34 cellular contexts compared by ENCODE assay signal in the genomic region with DNA sequence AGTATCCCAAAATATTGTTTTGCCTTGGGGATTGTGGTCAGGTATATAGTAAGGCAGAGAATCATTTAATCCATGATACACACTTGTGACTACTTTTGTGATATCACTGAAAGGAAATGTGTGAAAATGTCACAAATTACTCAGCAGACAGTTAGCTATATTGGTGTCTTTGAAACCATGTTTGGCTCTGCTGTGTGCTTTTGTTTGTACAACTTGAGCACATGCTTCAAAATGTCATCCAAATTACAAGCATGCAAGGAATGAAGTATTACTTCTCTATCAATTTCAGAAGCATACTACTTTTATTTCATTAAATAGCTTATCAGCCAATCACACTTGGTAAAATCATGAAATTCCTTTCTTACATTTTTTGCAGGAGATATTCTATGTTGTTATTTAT.
DNase-seq lines count a peak whose midpoint lies in the region; ATAC-seq, FAIRE-seq and TF ChIP-seq lines count a peak whose summit lies in the region.
"Had no signal": no experiment of that assay in that cellular context is flagged by ENCODE, and none has a peak within 500 bp of the region (broad histone marks: within the 10 kb centered on the region; RNA-seq: fewer than 3 reads in every experiment).

No MANE protein-coding gene starts in this region.

- H3K4me3 ChIP-seq in AG10803 (ENCODE audit: low read length) (no peak overlapping the region), left lung (no peak overlapping the region), mammary epithelial cell (replicated peaks in 1 of 3; ENCODE audit: insufficient read depth in 1 of 3, low read depth in 2 of 3, low read length in 3 of 3) (no peak overlapping the region)
- H3K4me3 ChIP-seq: esophagus muscularis mucosa, mucosa of descending colon, SJSA1, upper lobe of right lung had no signal

- H3K36me3 Mint-ChIP-seq in brain: no peaks in the 10 kb centered on the region
- H3K36me3 Mint-ChIP-seq: activated naive CD8-positive, alpha-beta T cell treated with anti-CD3 and anti-CD28 coated beads, Interleukin-2, amount 10 ng/mL, durations not matched to agents 7 days and 5 days; CD4-positive, CD25-positive, alpha-beta regulatory T cell; natural killer cell treated with Interleukin-12 subunit alpha and Interleukin-12 subunit beta and Interleukin-15 and Interleukin-18, amount 100 ng/mL, for 72 hours; stimulated activated naive B cell treated with anti-CD40 and anti-IgM and Interleukin-4, amounts not matched to agents 10 μg/mL and 1 μg/mL and 100 μg/mL, for 72 hours had no signal

- FAIRE-seq in H54 (lab: Jason Lieb, UNC): peak; percentile 6
- FAIRE-seq: A204.1, frontal cortex, H1 had no signal

- H3K79me2 ChIP-seq in mammary epithelial cell (ENCODE audit: insufficient read depth, low read length): no peaks in the 10 kb centered on the region

- H3K27ac ChIP-seq in left lung (no peak overlapping the region), mammary epithelial cell (ENCODE audit: insufficient read depth, low read depth, low read length) (no peak overlapping the region)
- H3K27ac ChIP-seq: esophagus muscularis mucosa, KMS-11, SJSA1, upper lobe of right lung had no signal

- no peak for TF ChIP-seq CTCF in AG10803 (conservative IDR thresholded peaks at IDR 0.05; ENCODE audit: low read length)
- TF ChIP-seq CTCF in brain (conservative IDR thresholded peaks at IDR 0.05): no peak
- TF ChIP-seq CTCF in left lung (IDR thresholded peaks at IDR 0.05): no peak
- no peak for TF ChIP-seq CTCF in mammary epithelial cell (conservative IDR thresholded peaks at IDR 0.05 in 1 of 2, IDR thresholded peaks at IDR 0.05 in 1 of 2; ENCODE audit: extremely low read depth in 1 of 2, insufficient read depth in 1 of 2, low read depth in 1 of 2, low read length in 2 of 2)

- no peaks in the 10 kb centered on the region for H3K4me1 ChIP-seq in left lung
- H3K4me1 ChIP-seq in mammary epithelial cell (ENCODE audit: insufficient read depth, low read length): no peaks in the 10 kb centered on the region
- H3K4me1 ChIP-seq: SJSA1 had no signal

- peak overlapping the region in 4 of 5 experiments; percentile 2 to 97 (median 74) for H3K27ac Mint-ChIP-seq in brain
- H3K27ac Mint-ChIP-seq: activated naive CD8-positive, alpha-beta T cell treated with anti-CD3 and anti-CD28 coated beads, Interleukin-2, amount 10 ng/mL, durations not matched to agents 7 days and 5 days; CD4-positive, CD25-positive, alpha-beta regulatory T cell; natural killer cell treated with Interleukin-12 subunit alpha and Interleukin-12 subunit beta and Interleukin-15 and Interleukin-18, amount 100 ng/mL, for 72 hours; stimulated activated naive B cell treated with anti-CD40 and anti-IgM and Interleukin-4, amounts not matched to agents 10 μg/mL and 1 μg/mL and 100 μg/mL, for 72 hours; T-helper 1 cell treated with Interleukin-12 subunit alpha and Interleukin-12 subunit beta and Interleukin-4 antibody, amounts not matched to agents 30 μg/mL and 1 μg/mL, for 36 hours had no signal

- H3K9ac ChIP-seq in mammary epithelial cell (ENCODE audit: insufficient read depth, low read length): no peak overlapping the region
- H3K9ac ChIP-seq: KMS-11 had no signal

- H3K9me3 ChIP-seq in left lung (no peaks in the 10 kb centered on the region), mammary epithelial cell (replicated peaks; ENCODE audit: insufficient read depth, low read length) (no peaks in the 10 kb centered on the region)
- H3K9me3 ChIP-seq: esophagus muscularis mucosa, mucosa of descending colon, SJSA1, upper lobe of right lung had no signal

- ATAC-seq in left lung (peak; percentile 27), HG02970 (IDR thresholded peaks at IDR 0.05; ENCODE audit: low FRiP score, unreplicated experiment) (no peak)
- ATAC-seq: activated T-cell treated with anti-CD3 and anti-CD28 coated beads, Interleukin-2, amount 50 U/mL, for 4 hours; mucosa of descending colon; natural killer cell treated with Interleukin-12 subunit alpha and Interleukin-12 subunit beta and Interleukin-15 and Interleukin-18, amount 100 ng/mL, for 72 hours; stimulated activated naive B cell treated with anti-CD40 and anti-IgM and Interleukin-4, amounts not matched to agents 10 μg/mL and 1 μg/mL and 100 μg/mL, for 72 hours; upper lobe of right lung had no signal

- intact Hi-C loops in left lung (cut with DNase I): no loop called here
- intact Hi-C loops in mammary epithelial cell (cut with micrococcal nuclease): loop anchor here (5.0 kb wide), 1 partner anchor 961 kb away; no protein-coding TSS in a partner anchor

- peak overlapping the region in 4 of 5 experiments; percentile 39 to 73 (median 52) for H3K4me3 Mint-ChIP-seq in brain
- H3K4me3 Mint-ChIP-seq: activated naive CD8-positive, alpha-beta T cell treated with anti-CD3 and anti-CD28 coated beads, Interleukin-2, amount 10 ng/mL, durations not matched to agents 7 days and 5 days; activated T-cell treated with anti-CD3 and anti-CD28 coated beads, Interleukin-2, amount 50 U/mL, for 4 hours; CD4-positive, CD25-positive, alpha-beta regulatory T cell; natural killer cell treated with Interleukin-12 subunit alpha and Interleukin-12 subunit beta and Interleukin-15 and Interleukin-18, amount 100 ng/mL, for 72 hours; stimulated activated naive B cell treated with anti-CD40 and anti-IgM and Interleukin-4, amounts not matched to agents 10 μg/mL and 1 μg/mL and 100 μg/mL, for 72 hours; T-helper 1 cell treated with Interleukin-12 subunit alpha and Interleukin-12 subunit beta and Interleukin-4 antibody, amounts not matched to agents 30 μg/mL and 1 μg/mL, for 36 hours had no signal

- TF ChIP-seq POLR2A in H54 (IDR thresholded peaks at IDR 0.05; ENCODE audit: low read depth, low read length): no peak

- CTCF ChIA-PET in mammary epithelial cell (lab: Charles Lee; ENCODE audit: low non-redundant PET): no interaction called here

- H3K9me3 Mint-ChIP-seq in brain: no peaks in the 10 kb centered on the region
- H3K9me3 Mint-ChIP-seq: activated naive CD8-positive, alpha-beta T cell treated with anti-CD3 and anti-CD28 coated beads, Interleukin-2, amount 10 ng/mL, durations not matched to agents 7 days and 5 days; activated T-cell treated with anti-CD3 and anti-CD28 coated beads, Interleukin-2, amount 50 U/mL, for 4 hours; natural killer cell treated with Interleukin-12 subunit alpha and Interleukin-12 subunit beta and Interleukin-15 and Interleukin-18, amount 100 ng/mL, for 72 hours; stimulated activated naive B cell treated with anti-CD40 and anti-IgM and Interleukin-4, amounts not matched to agents 10 μg/mL and 1 μg/mL and 100 μg/mL, for 72 hours; T-helper 1 cell treated with Interleukin-12 subunit alpha and Interleukin-12 subunit beta and Interleukin-4 antibody, amounts not matched to agents 30 μg/mL and 1 μg/mL, for 36 hours had no signal

- BruUV-seq in mammary epithelial cell (replicated peaks; lab: Mats Ljungman, UMichigan): no TSS peak

- no peaks in the 10 kb centered on the region for H3K36me3 ChIP-seq in left lung
- H3K36me3 ChIP-seq in mammary epithelial cell (ENCODE audit: insufficient read depth, low read length): no peaks in the 10 kb centered on the region
- H3K36me3 ChIP-seq: esophagus muscularis mucosa, SJSA1, upper lobe of right lung had no signal

- H3K4me2 ChIP-seq in mammary epithelial cell (ENCODE audit: insufficient read depth, low read depth, low read length): no peak overlapping the region
- H3K4me2 ChIP-seq: KMS-11 had no signal

- H2AFZ ChIP-seq in mammary epithelial cell (ENCODE audit: low read depth, low read length): no peak overlapping the region

- no peaks in the 10 kb centered on the region for H4K20me1 ChIP-seq in mammary epithelial cell (ENCODE audit: insufficient read depth, low read length)

- H3K4me1 Mint-ChIP-seq in brain: peaks cover 61% of the 10 kb centered on the region
- H3K4me1 Mint-ChIP-seq: activated naive CD8-positive, alpha-beta T cell treated with anti-CD3 and anti-CD28 coated beads, Interleukin-2, amount 10 ng/mL, durations not matched to agents 7 days and 5 days; stimulated activated naive B cell treated with anti-CD40 and anti-IgM and Interleukin-4, amounts not matched to agents 10 μg/mL and 1 μg/mL and 100 μg/mL, for 72 hours had no signal

- DNase-seq in AG10803 (ENCODE audit: low read depth) (peak; percentile 12), H54 (ENCODE audit: insufficient read length, low spot score) (no peak), left lung (no peak), mammary epithelial cell (no peak), amygdala (lab: John Stamatoyannopoulos, UW) (no peak)
- DNase-seq in stimulated activated CD4-positive, alpha-beta T cell treated with anti-CD3 and anti-CD28 coated beads, Interleukin-12 subunit alpha, Interleukin-12 subunit beta, amount 100 ng/mL, for 4 hours: no peak
- DNase-seq: activated gamma-delta T cell treated with Interleukin-2 at 50 U/mL for 16 hours; activated naive CD8-positive, alpha-beta T cell treated with anti-CD3 and anti-CD28 coated beads, Interleukin-2, amount 10 ng/mL, durations not matched to agents 7 days and 5 days; activated T-cell treated with anti-CD3 and anti-CD28 coated beads, Interleukin-2, amount 50 U/mL, for 4 hours; AML-193; Calu3; CD4-positive, CD25-positive, alpha-beta regulatory T cell; central memory CD4-positive, alpha-beta T cell; dermis blood vessel endothelial cell; DMS79 treated with DMSO at 0.1 percent for 48 hours; MM.1S; mucosa of descending colon; NCI-H1436; NCI-H2081 treated with DMSO at 0.1 percent for 48 hours; NCI-H226; NCI-H69; RPMI8226; stimulated activated naive B cell treated with anti-CD40 and anti-IgM and Interleukin-4, amounts not matched to agents 10 μg/mL and 1 μg/mL and 100 μg/mL, for 72 hours; upper lobe of right lung had no signal

- peaks cover 13% of the 10 kb centered on the region for H3K27me3 Mint-ChIP-seq in brain
- H3K27me3 Mint-ChIP-seq: activated naive CD8-positive, alpha-beta T cell treated with anti-CD3 and anti-CD28 coated beads, Interleukin-2, amount 10 ng/mL, durations not matched to agents 7 days and 5 days; CD4-positive, CD25-positive, alpha-beta regulatory T cell; natural killer cell treated with Interleukin-12 subunit alpha and Interleukin-12 subunit beta and Interleukin-15 and Interleukin-18, amount 100 ng/mL, for 72 hours; stimulated activated naive B cell treated with anti-CD40 and anti-IgM and Interleukin-4, amounts not matched to agents 10 μg/mL and 1 μg/mL and 100 μg/mL, for 72 hours had no signal

- H3K27me3 ChIP-seq in left lung: no peaks in the 10 kb centered on the region
- H3K27me3 ChIP-seq in mammary epithelial cell (ENCODE audit: insufficient read depth, low read length): no peaks in the 10 kb centered on the region
- H3K27me3 ChIP-seq: esophagus muscularis mucosa, SJSA1, upper lobe of right lung had no signal

- in situ Hi-C loops in mammary epithelial cell (cut with MboI; ENCODE audit: low sequenced_read_pairs in 2 of 2): no loop called here

- dilution Hi-C loops in mammary epithelial cell (cut with HindIII; ENCODE audit: low sequenced_read_pairs): no loop called here
